ENCODE assay signal across 1 cellular context in genomic region chr11:71962428-71963038, GRCh38.
TF ChIP-seq lines count a peak whose summit lies in the region.

No MANE protein-coding gene starts in this region.

TF ChIP-seq in SK-N-SH, 30 proteins besides CTCF, POLR2A, EP300 and RAD21 (continued from another document):
- TF ChIP-seq REST (IDR thresholded peaks at IDR 0.05; ENCODE audit: low read depth, low read length): no peak
